Comparison of ENCODE assay signal across 8 cellular contexts in genomic region chr9:116365056-116365471, GRCh38.
A peak's percentile ranks its signal among the peaks of the same experiment; 100 is the strongest.
DNase-seq lines count a peak whose midpoint lies in the region; ATAC-seq and TF ChIP-seq lines count a peak whose summit lies in the region.

No MANE protein-coding gene starts in this region.

- H3K27ac Mint-ChIP-seq in T-cell: no peak overlapping the region

- no peaks in the 10 kb centered on the region for H3K9me3 Mint-ChIP-seq in T-cell

- peak; percentile 82 for DNase-seq in AG08396 (ENCODE audit: low spot score)
- peak; percentile 76 for DNase-seq in NCI-H2029 (lab: John Stamatoyannopoulos, UW)
- DNase-seq in coronary artery (ENCODE audit: low spot score): no peak
- DNase-seq in T-cell: no peak
- DNase-seq in activated CD4-positive, CD25-positive, alpha-beta regulatory T cell treated with anti-CD3 and anti-CD28 coated beads, Interleukin-2, amount 50 U/mL, for 72 hours: no peak
- DNase-seq in NCI-H774 (lab: John Stamatoyannopoulos, UW): no peak

- no peaks in the 10 kb centered on the region for H3K27me3 Mint-ChIP-seq in T-cell

- no peaks in the 10 kb centered on the region for H3K36me3 Mint-ChIP-seq in T-cell

- H3K36me3 ChIP-seq in muscle layer of colon (ENCODE audit: insufficient read depth, low read length): no peaks in the 10 kb centered on the region

- H3K4me3 ChIP-seq in coronary artery: peak overlapping the region; percentile 45
- no peak overlapping the region for H3K4me3 ChIP-seq in muscle layer of colon (ENCODE audit: low read depth in 1 of 2, low read length in 2 of 2)

- H3K27ac ChIP-seq in coronary artery (peak overlapping the region in 1 of 2 donors; percentile 60), muscle layer of colon (ENCODE audit: low read depth, low read length) (peak overlapping the region; percentile 35)

- H3K4me1 ChIP-seq in muscle layer of colon (ENCODE audit: insufficient read depth, low read length): peaks cover 5% of the 10 kb centered on the region

- H3K4me1 Mint-ChIP-seq in T-cell: no peaks in the 10 kb centered on the region

- no peak for ATAC-seq in T-cell (replicated peaks in 1 of 4)
- ATAC-seq in GM18870 (IDR thresholded peaks at IDR 0.05; ENCODE audit: unreplicated experiment): no peak

- H3K27me3 ChIP-seq in muscle layer of colon (ENCODE audit: control insufficient read depth in 1 of 2, insufficient read depth in 2 of 2, low read length in 2 of 2): no peaks in the 10 kb centered on the region

- H3K9me3 ChIP-seq in muscle layer of colon (ENCODE audit: low read length): no peaks in the 10 kb centered on the region

- CTCF ChIA-PET in T-cell (lab: Charles Lee): no interaction called here

- no peak overlapping the region for H3K9ac ChIP-seq in muscle layer of colon (ENCODE audit: low read length)

- H3K4me3 Mint-ChIP-seq in T-cell: no peak overlapping the region

- POLR2A ChIA-PET in T-cell (lab: Charles Lee): no interaction called here

- no peak for TF ChIP-seq CTCF in coronary artery (IDR thresholded peaks at IDR 0.05)

Comparison
In these comparisons a context has a peak if more than half of its experiments do, and no peak if none do; other contexts are left out.
1. DNase-seq: peak in AG08396 (single experiment) and NCI-H2029 (single experiment); none in coronary artery (single experiment), T-cell (0 of 34), activated CD4-positive, CD25-positive, alpha-beta regulatory T cell treated with anti-CD3 and anti-CD28 coated beads, Interleukin-2, amount 50 U/mL, for 72 hours (single experiment) and NCI-H774 (single experiment).